In genomic region chr7:68279827-68280400, GRCh38 we compare ENCODE assay signal across 28 cellular contexts.
"Had no signal": no experiment of that assay in that cellular context is flagged by ENCODE, and none has a peak within 500 bp of the region (broad histone marks: within the 10 kb centered on the region; RNA-seq: fewer than 3 reads in every experiment).

No MANE protein-coding gene starts in this region.

- H3K4me1 ChIP-seq: foreskin keratinocyte, gastrocnemius medialis, heart left ventricle had no signal

- DNase-seq: activated CD4-positive, alpha-beta memory T cell treated with anti-CD3 and anti-CD28 coated beads, Interleukin-2, amount 10 ng/mL, durations not matched to agents 7 days and 5 days; activated CD4-positive, alpha-beta T cell treated with anti-CD3 and anti-CD28 coated beads for 1 hour; activated CD4-positive, alpha-beta T cell treated with anti-CD3 and anti-CD28 coated beads for 4 hours; activated CD4-positive, alpha-beta T cell treated with anti-CD3 and anti-CD28 coated beads, Interleukin-2, amount 10 ng/mL, durations not matched to agents 7 days and 5 days; activated CD4-positive, alpha-beta T cell treated with anti-CD3 and anti-CD28 coated beads, Interleukin-2, amount 50 U/mL, for 4 hours; activated CD8-positive, alpha-beta memory T cell treated with anti-CD3 and anti-CD28 coated beads, Interleukin-2, amount 50 U/mL, for 48 hours; activated effector memory CD4-positive, alpha-beta T cell treated with Interleukin-2 at 50 U/mL for 16 hours; activated gamma-delta T cell treated with Interleukin-2 at 50 U/mL for 16 hours; activated naive CD4-positive, alpha-beta T cell treated with anti-CD3 and anti-CD28 coated beads, Interleukin-2, amount 50 U/mL, for 16 hours; activated naive CD4-positive, alpha-beta T cell treated with Interleukin-2 at 50 U/mL for 16 hours; activated T-cell treated with anti-CD3 and anti-CD28 coated beads for 4 hours; activated T-cell treated with anti-CD3 and anti-CD28 coated beads, Interleukin-2, amount 50 U/mL, for 24 hours; activated T-cell treated with anti-CD3 and anti-CD28 coated beads, Interleukin-2, amount 50 U/mL, for 72 hours; amniotic stem cell; anterior cingulate cortex; brain microvascular endothelial cell; dorsolateral prefrontal cortex; effector memory CD4-positive, alpha-beta T cell; foreskin keratinocyte; gastrocnemius medialis; glutamatergic neuron; heart left ventricle; T-helper 2 cell had no signal

- H3K4me3 ChIP-seq: coronary artery, dorsolateral prefrontal cortex, gastrocnemius medialis, heart left ventricle had no signal

- H3K27ac ChIP-seq: brain microvascular endothelial cell, coronary artery, dorsolateral prefrontal cortex, epithelial cell of prostate, foreskin keratinocyte, gastrocnemius medialis, heart left ventricle had no signal

- FAIRE-seq: astrocyte, bronchial epithelial cell, endothelial cell of umbilical vein had no signal

- H3K36me3 ChIP-seq: brain microvascular endothelial cell, gastrocnemius medialis, heart left ventricle had no signal

- H3K9me3 ChIP-seq: gastrocnemius medialis had no signal

- H3K27me3 ChIP-seq: brain microvascular endothelial cell, dorsolateral prefrontal cortex, foreskin keratinocyte, gastrocnemius medialis, heart left ventricle had no signal
